ENCODE assay signal across 8 cellular contexts in the genomic region with DNA sequence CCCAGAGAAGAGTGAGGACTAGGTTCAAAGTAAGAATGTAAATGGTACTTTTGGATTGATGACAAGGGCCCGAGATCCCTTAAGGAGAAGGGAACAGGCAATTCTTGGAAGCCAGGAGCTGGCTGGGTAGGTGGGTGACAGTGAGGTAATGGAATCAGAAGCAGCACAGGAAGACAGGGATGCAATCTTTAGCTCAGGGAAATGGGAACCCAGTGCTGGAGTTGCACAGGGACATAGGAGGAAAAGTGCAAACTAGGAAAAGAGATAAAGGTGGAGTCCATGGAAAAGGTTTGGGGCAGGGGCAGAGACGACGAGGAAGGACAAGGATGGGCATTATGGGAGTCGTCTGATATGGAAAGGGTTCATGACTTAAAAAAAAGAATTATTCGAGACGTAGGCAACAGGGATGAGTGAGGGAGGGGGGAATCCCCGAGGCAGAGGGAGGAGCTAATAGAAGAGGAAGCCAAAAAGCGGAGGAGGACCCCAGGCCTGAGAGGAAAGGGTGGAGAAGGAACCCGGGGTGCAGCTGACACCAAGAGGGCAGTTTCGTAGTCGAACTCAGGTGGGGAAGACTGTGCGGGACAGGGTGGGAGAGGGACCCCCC. TPM values are rescaled to one million over a fixed set of nuclear protein-coding genes. Genes with fewer than 3 reads are reported as not detected.
DNase-seq lines count a peak whose midpoint lies in the region; ATAC-seq and TF ChIP-seq lines count a peak whose summit lies in the region.

No MANE protein-coding gene starts in this region.

- peak overlapping the region; percentile 46 for H3K9ac ChIP-seq in neuronal stem cell (ENCODE audit: low read depth, low read length, poor library complexity)

- peak overlapping the region; percentile 81 for H2AFZ ChIP-seq in neuronal stem cell (ENCODE audit: low read length)

- ATAC-seq in HG02642 (IDR thresholded peaks at IDR 0.05; ENCODE audit: poor library complexity, unreplicated experiment): peak; percentile 59
- ATAC-seq in foreskin keratinocyte: peak; percentile 56

- no peak overlapping the region for H3K23ac ChIP-seq in neuronal stem cell (ENCODE audit: low read depth, low read length, poor library complexity)

- no peak overlapping the region for H2BK120ac ChIP-seq in neuronal stem cell (ENCODE audit: low read depth, low read length)

- no peak overlapping the region for H2BK5ac ChIP-seq in neuronal stem cell (ENCODE audit: low read length)

- TF ChIP-seq CTCF in foreskin keratinocyte (conservative IDR thresholded peaks at IDR 0.05) (no peak), transverse colon (IDR thresholded peaks at IDR 0.05) (no peak)

- H3K36me3 ChIP-seq in neuronal stem cell (replicated peaks in 1 of 2; ENCODE audit: control insufficient read depth in 2 of 2, insufficient read depth in 2 of 2, low read length in 2 of 2) (peaks cover 7 to 32% of the 10 kb centered on the region in 2 donors), transverse colon (peaks cover 0 to 8% (median 3%) of the 10 kb centered on the region in 4 donors)

- H3K9me3 ChIP-seq in neuronal stem cell (replicated peaks in 1 of 2; ENCODE audit: control insufficient read depth in 2 of 2, insufficient read depth in 1 of 2, low read depth in 1 of 2, low read length in 2 of 2) (no peaks in the 10 kb centered on the region), transverse colon (no peaks in the 10 kb centered on the region)

- H3K4ac ChIP-seq in neuronal stem cell (ENCODE audit: low read length): no peak overlapping the region

- peaks cover 3% of the 10 kb centered on the region for H3K79me1 ChIP-seq in neuronal stem cell (ENCODE audit: low read depth, low read length)

- intact Hi-C loops in transverse colon (cut with DNase I; ENCODE audit: low total_unique reads): no loop called here

- H2AK5ac ChIP-seq in neuronal stem cell (ENCODE audit: low read depth, low read length): peak overlapping the region; percentile 61

- no peak for TF ChIP-seq EP300 in transverse colon (IDR thresholded peaks at IDR 0.05; ENCODE audit: low read depth)

- H3K4me1 ChIP-seq in foreskin keratinocyte (peaks cover 13% of the 10 kb centered on the region), neuronal stem cell (ENCODE audit: control insufficient read depth in 2 of 2, insufficient read depth in 1 of 2, low read depth in 1 of 2, low read length in 2 of 2) (peaks cover 4 to 9% of the 10 kb centered on the region in 2 donors), transverse colon (peaks cover 6 to 29% (median 25%) of the 10 kb centered on the region in 4 donors)

- in situ Hi-C loops in transverse colon (cut with MboI; ENCODE audit: low pct_ligation_motif_present in 1 of 4, low pct_unique_long_range_greater_than_20kb in 1 of 4, low sequenced_read_pairs in 3 of 4): no loop called here

- H2BK15ac ChIP-seq in neuronal stem cell (ENCODE audit: low read length): no peak overlapping the region

- DNase-seq in activated CD4-positive, alpha-beta T cell treated with anti-CD3 and anti-CD28 coated beads for 24 hours (ENCODE audit: low read depth in 2 of 2): peak; percentile 40 to 41
- no peak for DNase-seq in activated CD4-positive, alpha-beta T cell treated with anti-CD3 and anti-CD28 coated beads for 1 hour
- DNase-seq in NCI-H774 (lab: John Stamatoyannopoulos, UW) (peak; percentile 17), activated T-helper 1 cell treated with Interleukin-2 at 50 U/mL for 16 hours (ENCODE audit: low read depth) (peak; percentile 33), foreskin keratinocyte (no peak), neuronal stem cell (ENCODE audit: low spot score) (no peak), transverse colon (peak; percentile 57)

- no peak overlapping the region for H4K91ac ChIP-seq in neuronal stem cell (ENCODE audit: low read depth, low read length, poor library complexity)

- no peak overlapping the region for H3K14ac ChIP-seq in neuronal stem cell (ENCODE audit: low read length)

- no peak overlapping the region for H2BK12ac ChIP-seq in neuronal stem cell (ENCODE audit: low read length)

- H3K27ac ChIP-seq in foreskin keratinocyte (peak overlapping the region; percentile 24), neuronal stem cell (replicated peaks; ENCODE audit: low read length) (peak overlapping the region; percentile 2), transverse colon (peak overlapping the region; percentile 91 to 94 (median 93))

- H3K27me3 ChIP-seq in foreskin keratinocyte (no peaks in the 10 kb centered on the region), neuronal stem cell (ENCODE audit: control insufficient read depth in 3 of 3, insufficient read depth in 3 of 3, low read depth in 1 of 3, low read length in 3 of 3) (no peaks in the 10 kb centered on the region), transverse colon (no peaks in the 10 kb centered on the region)

- no peak for TF ChIP-seq POLR2A in transverse colon (IDR thresholded peaks at IDR 0.05)

- H4K8ac ChIP-seq in neuronal stem cell (ENCODE audit: low read depth, low read length): no peak overlapping the region

- H3K4me3 ChIP-seq in neuronal stem cell (ENCODE audit: low read length in 2 of 2) (peak overlapping the region; percentile 62 to 87), transverse colon (peak overlapping the region; percentile 77 to 95 (median 90))

- WGBS in neuronal stem cell (ENCODE audit: extremely low coverage in 2 of 2, insufficient read length in 2 of 2, insufficient replicate concordance in 1 of 2), 2 donors: no CpG with 5 or more reads among the region's 12 CpGs
- WGBS in transverse colon (ENCODE audit: low coverage in 1 of 2), 2 donors: 1% methylated on average over 9 to 12 of the region's 12 CpGs

- peak overlapping the region; percentile 57 for H3K18ac ChIP-seq in neuronal stem cell (ENCODE audit: low read length)

- H3K4me2 ChIP-seq in neuronal stem cell (ENCODE audit: insufficient read depth, low read length, poor library complexity, severe bottlenecking): peak overlapping the region; percentile 63

RNA-seq across cellular contexts. Expression of gene PI4KB, which starts 0.5 kb away (rescaled TPM):
- total RNA-seq in foreskin keratinocyte (38.1 and 38.3 TPM in 2 replicates), transverse colon (10 to 100 TPM; 68.0 to 95.9 (median 79.8) TPM)
- polyA plus RNA-seq in foreskin keratinocyte: 33.3 and 34.9 TPM in 2 replicates
- 22.4 TPM for polyA plus RNA-seq in neuronal stem cell (2013, experiment 1 of 2)
- 20.7 TPM for polyA plus RNA-seq in neuronal stem cell (2013, experiment 2 of 2)

RNA-seq across cellular contexts. Expression of gene RFX5, which starts 20.3 kb away (rescaled TPM):
- total RNA-seq in foreskin keratinocyte: 29.2 and 38.4 TPM in 2 replicates
- polyA plus RNA-seq in foreskin keratinocyte: 14.5 and 14.6 TPM in 2 replicates
- 62.7 TPM for polyA plus RNA-seq in neuronal stem cell (2013, experiment 1 of 2)
- 61.3 TPM for polyA plus RNA-seq in neuronal stem cell (2013, experiment 2 of 2)
- 10 to 100 TPM; 17.7 to 61.0 (median 35.4) TPM for total RNA-seq in transverse colon

RNA-seq across cellular contexts. Expression of gene ZNF687, which starts 44.6 kb away (rescaled TPM):
- 14.4 and 17.6 TPM in 2 replicates for total RNA-seq in foreskin keratinocyte
- polyA plus RNA-seq in foreskin keratinocyte: 8.6 and 9.7 TPM in 2 replicates
- 20.9 TPM for polyA plus RNA-seq in neuronal stem cell (2013, experiment 1 of 2)
- polyA plus RNA-seq in neuronal stem cell (2013, experiment 2 of 2): 21.3 TPM
- 10 to 100 TPM; 24.5 to 41.9 (median 31.5) TPM for total RNA-seq in transverse colon

RNA-seq across cellular contexts. Expression of gene SELENBP1, which starts 45.8 kb away (rescaled TPM):
- total RNA-seq in foreskin keratinocyte (1.6 and 2.6 TPM in 2 replicates), transverse colon (1,000 to 10,000 TPM; 1,079 to 3,856 (median 3,214) TPM)
- 2.0 and 3.3 TPM in 2 replicates for polyA plus RNA-seq in foreskin keratinocyte
- polyA plus RNA-seq in neuronal stem cell (2013, experiment 1 of 2): 35.5 TPM
- 34.7 TPM for polyA plus RNA-seq in neuronal stem cell (2013, experiment 2 of 2)

Comparison
In these comparisons a context has a peak if more than half of its experiments do, and no peak if none do; other contexts are left out.
1. DNase-seq: peak in activated CD4-positive, alpha-beta T cell treated with anti-CD3 and anti-CD28 coated beads for 24 hours (2 of 2), NCI-H774 (single experiment), activated T-helper 1 cell treated with Interleukin-2 at 50 U/mL for 16 hours (single experiment) and transverse colon (single experiment); none in activated CD4-positive, alpha-beta T cell treated with anti-CD3 and anti-CD28 coated beads for 1 hour (single experiment), foreskin keratinocyte (0 of 2) and neuronal stem cell (single experiment).
2. H3K27ac ChIP-seq: peak in every context shown above with its lines; median percentile 93 in transverse colon; 24 in foreskin keratinocyte; 2 in neuronal stem cell.